ENCODE assay signal across 15 cellular contexts in genomic region chr15:91885714-91886265, GRCh38. TPM values are rescaled to one million over a fixed set of nuclear protein-coding genes. Genes with fewer than 3 reads are reported as not detected.
DNase-seq lines count a peak whose midpoint lies in the region; ATAC-seq and TF ChIP-seq lines count a peak whose summit lies in the region.
"Had no signal": no experiment of that assay in that cellular context is flagged by ENCODE, and none has a peak within 500 bp of the region (broad histone marks: within the 10 kb centered on the region; RNA-seq: fewer than 3 reads in every experiment).

No MANE protein-coding gene starts in this region.

- H3K9me3 Mint-ChIP-seq in activated naive CD4-positive, alpha-beta T cell treated with anti-CD3 and anti-CD28 coated beads for 36 hours: no peaks in the 10 kb centered on the region
- no peaks in the 10 kb centered on the region for H3K9me3 Mint-ChIP-seq in stimulated activated naive CD8-positive, alpha-beta T cell treated with anti-CD3 and anti-CD28 coated beads, Interleukin-15, amount 100 ng/mL, for 72 hours
- H3K9me3 Mint-ChIP-seq: CD4-positive, alpha-beta T cell; T-helper 1 cell treated with Interleukin-12 subunit alpha and Interleukin-12 subunit beta and Interleukin-4 antibody, amounts not matched to agents 30 μg/mL and 1 μg/mL, for 36 hours had no signal

- peaks cover 7% of the 10 kb centered on the region; the same call in 1 of the 2 replicates for H3K27me3 ChIP-seq in OCI-LY3 (ENCODE audit: low read depth, low read length)
- H3K27me3 ChIP-seq: vagina had no signal

- no peaks in the 10 kb centered on the region for H3K36me3 Mint-ChIP-seq in activated naive CD4-positive, alpha-beta T cell treated with anti-CD3 and anti-CD28 coated beads for 36 hours (ENCODE audit: low read depth)

- H3K27me3 Mint-ChIP-seq in activated naive CD4-positive, alpha-beta T cell treated with anti-CD3 and anti-CD28 coated beads for 36 hours (ENCODE audit: low read depth): no peaks in the 10 kb centered on the region
- H3K27me3 Mint-ChIP-seq in stimulated activated naive CD8-positive, alpha-beta T cell treated with anti-CD3 and anti-CD28 coated beads, Interleukin-15, amount 100 ng/mL, for 72 hours: no peaks in the 10 kb centered on the region
- H3K27me3 Mint-ChIP-seq: CD4-positive, alpha-beta T cell had no signal

- H3K4me1 ChIP-seq in OCI-LY3 (ENCODE audit: low read length): no peaks in the 10 kb centered on the region

- no peak overlapping the region for H3K9ac ChIP-seq in OCI-LY3 (ENCODE audit: low read length)
- H3K9ac ChIP-seq: KMS-11 had no signal

- no peak overlapping the region for H3K27ac ChIP-seq in OCI-LY3 (ENCODE audit: low read length)
- H3K27ac ChIP-seq: KMS-11, vagina had no signal

- H3K4me3 ChIP-seq in OCI-LY3 (ENCODE audit: low read length) (no peak overlapping the region), epithelial cell of proximal tubule (ENCODE audit: low read depth, low read length) (no peak overlapping the region)
- H3K4me3 ChIP-seq: vagina had no signal

- H4K20me1 ChIP-seq in OCI-LY3 (ENCODE audit: insufficient read depth, low read length): no peaks in the 10 kb centered on the region

- no peak overlapping the region for H3K4me2 ChIP-seq in OCI-LY3 (ENCODE audit: low read length)
- H3K4me2 ChIP-seq: KMS-11 had no signal

- no peak overlapping the region for H3K27ac Mint-ChIP-seq in activated naive CD4-positive, alpha-beta T cell treated with anti-CD3 and anti-CD28 coated beads for 36 hours
- H3K27ac Mint-ChIP-seq in stimulated activated naive CD8-positive, alpha-beta T cell treated with anti-CD3 and anti-CD28 coated beads, Interleukin-15, amount 100 ng/mL, for 72 hours: no peak overlapping the region
- H3K27ac Mint-ChIP-seq: CD4-positive, alpha-beta T cell; T-helper 1 cell treated with Interleukin-12 subunit alpha and Interleukin-12 subunit beta and Interleukin-4 antibody, amounts not matched to agents 30 μg/mL and 1 μg/mL, for 36 hours had no signal

- intact Hi-C loops in activated naive CD4-positive, alpha-beta T cell treated with anti-CD3 and anti-CD28 coated beads for 36 hours (cut with micrococcal nuclease): loop anchor here (1.0 kb wide), 1 partner anchor 192 kb away; no protein-coding TSS in a partner anchor

- no peaks in the 10 kb centered on the region for H3K36me3 ChIP-seq in OCI-LY3 (replicated peaks; ENCODE audit: low read depth, low read length)
- H3K36me3 ChIP-seq: vagina had no signal

- no peaks in the 10 kb centered on the region for H3K79me2 ChIP-seq in OCI-LY3 (ENCODE audit: low read length)

- DNase-seq in activated naive CD4-positive, alpha-beta T cell treated with anti-CD3 and anti-CD28 coated beads for 36 hours: peak; percentile 44
- DNase-seq in activated naive CD4-positive, alpha-beta T cell treated with anti-CD3 and anti-CD28 coated beads, Interleukin-2, amount 50 U/mL, for 16 hours: no peak
- DNase-seq in epithelial cell of proximal tubule (ENCODE audit: low read depth) (no peak), GM10266 (ENCODE audit: extremely low spot score) (no peak), cerebellum (ENCODE audit: low spot score) (no peak), cerebellar nuclear complex (lab: John Stamatoyannopoulos, UW) (no peak)
- no peak for DNase-seq in stimulated activated naive CD8-positive, alpha-beta T cell treated with anti-CD3 and anti-CD28 coated beads, Interleukin-15, amount 100 ng/mL, for 72 hours
- DNase-seq: activated CD8-positive, alpha-beta memory T cell treated with anti-CD3 and anti-CD28 coated beads, Interleukin-2, amount 50 U/mL, for 4 hours; CD4-positive, alpha-beta T cell; erythroblast; retina had no signal

- no peak overlapping the region for H2AFZ ChIP-seq in OCI-LY3 (ENCODE audit: low read depth, low read length)

- peaks cover 10% of the 10 kb centered on the region for H3K4me1 Mint-ChIP-seq in activated naive CD4-positive, alpha-beta T cell treated with anti-CD3 and anti-CD28 coated beads for 36 hours (ENCODE audit: low read depth)
- peaks cover 26% of the 10 kb centered on the region for H3K4me1 Mint-ChIP-seq in stimulated activated naive CD8-positive, alpha-beta T cell treated with anti-CD3 and anti-CD28 coated beads, Interleukin-15, amount 100 ng/mL, for 72 hours

- CTCF ChIA-PET in activated naive CD4-positive, alpha-beta T cell treated with anti-CD3 and anti-CD28 coated beads for 36 hours (lab: Charles Lee): interaction anchor here (0.8 to 2.1 kb wide), 4 partner anchors 10 to 193 kb away, joined by 3 to 6 read pairs (median 4); no protein-coding TSS in a partner anchor

- no peak overlapping the region for H3K4me3 Mint-ChIP-seq in activated naive CD4-positive, alpha-beta T cell treated with anti-CD3 and anti-CD28 coated beads for 36 hours
- H3K4me3 Mint-ChIP-seq in stimulated activated naive CD8-positive, alpha-beta T cell treated with anti-CD3 and anti-CD28 coated beads, Interleukin-15, amount 100 ng/mL, for 72 hours: no peak overlapping the region
- H3K4me3 Mint-ChIP-seq: CD4-positive, alpha-beta T cell; T-helper 1 cell treated with Interleukin-12 subunit alpha and Interleukin-12 subunit beta and Interleukin-4 antibody, amounts not matched to agents 30 μg/mL and 1 μg/mL, for 36 hours had no signal

- H3K9me3 ChIP-seq in OCI-LY3 (ENCODE audit: insufficient read depth, low read length): no peaks in the 10 kb centered on the region
- H3K9me3 ChIP-seq: vagina had no signal

- peak; percentile 40 for ATAC-seq in stimulated activated naive CD8-positive, alpha-beta T cell treated with anti-CD3 and anti-CD28 coated beads, Interleukin-15, amount 100 ng/mL, for 72 hours

- TF ChIP-seq CTCF in OCI-LY3 (IDR thresholded peaks at IDR 0.05; ENCODE audit: low read depth, low read length) (peak; percentile 22; the same call in 1 of the 2 replicates), epithelial cell of proximal tubule (conservative IDR thresholded peaks at IDR 0.05; ENCODE audit: low read depth, low read length) (peak; percentile 11), GM10266 (IDR thresholded peaks at IDR 0.05; ENCODE audit: control insufficient read depth, insufficient read depth, low read depth, missing control alignments) (no peak)

RNA-seq across cellular contexts. Expression of gene SLCO3A1, which starts 32.3 kb away (rescaled TPM):
- 1 to 10 TPM; 3.1 to 3.3 TPM for total RNA-seq in activated naive CD4-positive, alpha-beta T cell treated with anti-CD3 and anti-CD28 coated beads for 36 hours
- total RNA-seq in epithelial cell of proximal tubule (2.0 and 2.7 TPM in 2 replicates), cerebellum (5.2 TPM)
